8 cellular contexts compared by ENCODE assay signal in genomic region chr18:47100214-47100831, GRCh38. TPM values are rescaled to one million over a fixed set of nuclear protein-coding genes. Genes with fewer than 3 reads are reported as not detected.
DNase-seq lines count a peak whose midpoint lies in the region; ATAC-seq and TF ChIP-seq lines count a peak whose summit lies in the region.

No MANE protein-coding gene starts in this region.

- H3K27ac ChIP-seq in dorsolateral prefrontal cortex: no peak overlapping the region
- no peak overlapping the region for H3K27ac ChIP-seq in lung (ENCODE audit: low read depth in 1 of 2, low read length in 1 of 2)

- CTCF ChIA-PET in AG04449 (lab: Yijun Ruan, JAX): interaction anchor here (0.7 to 10.5 kb wide), 19 partner anchors 9 to 655 kb away, joined by 3 to 187 read pairs (median 4); no protein-coding TSS in a partner anchor

- H3K4me1 ChIP-seq in lung (ENCODE audit: control insufficient read depth in 2 of 2, insufficient read depth in 2 of 2, low read length in 2 of 2): no peaks in the 10 kb centered on the region

- DNase-seq in AG04449 (ENCODE audit: low read depth, low spot score) (no peak), GM19238 (ENCODE audit: insufficient read length, low spot score) (peak; percentile 14), NCI-H2196 treated with DMSO at 0.1 percent for 48 hours (lab: John Stamatoyannopoulos, UW; ENCODE audit: unreplicated experiment) (peak; percentile 28), dorsolateral prefrontal cortex (peak; percentile 28 to 77 (median 54)), lung (ENCODE audit: low spot score) (peak; percentile 36)
- peak; percentile 52 to 53 for DNase-seq in activated CD4-positive, alpha-beta T cell treated with anti-CD3 and anti-CD28 coated beads, Interleukin-2, amount 50 U/mL, for 4 hours
- peak; percentile 8 to 21 for DNase-seq in stimulated activated CD8-positive, alpha-beta memory T cell treated with anti-CD3 and anti-CD28 coated beads, Interleukin-15, amount 100 ng/mL, for 4 hours (ENCODE audit: low read depth in 2 of 2)

- ATAC-seq in lung (ENCODE audit: insufficient read depth, low FRiP score): peak; percentile 23
- no peak for ATAC-seq in HG03565 (IDR thresholded peaks at IDR 0.05; ENCODE audit: unreplicated experiment)

- intact Hi-C loops in dorsolateral prefrontal cortex (cut with DNase I): loop anchor here (1.0 to 10.0 kb wide), 4 partner anchors 105 to 654 kb away; no protein-coding TSS in a partner anchor

- WGBS in lung, 2 donors: 34 to 40% methylated on average over 12 of the region's 12 CpGs

- H3K4me3 ChIP-seq in AG04449 (ENCODE audit: low read depth, low read length) (no peak overlapping the region), dorsolateral prefrontal cortex (no peak overlapping the region), lung (no peak overlapping the region)

- H3K9me3 ChIP-seq in lung (ENCODE audit: control insufficient read depth in 2 of 2, insufficient read depth in 1 of 2, low read length in 1 of 2): no peaks in the 10 kb centered on the region

- no peaks in the 10 kb centered on the region for H3K27me3 ChIP-seq in dorsolateral prefrontal cortex
- no peaks in the 10 kb centered on the region for H3K27me3 ChIP-seq in lung (ENCODE audit: control insufficient read depth, insufficient read depth)

- TF ChIP-seq CTCF in AG04449 (IDR thresholded peaks at IDR 0.05; ENCODE audit: insufficient read depth, low read length, missing control alignments) (peak; percentile 75), dorsolateral prefrontal cortex (IDR thresholded peaks at IDR 0.05 in 54 of 56, conservative IDR thresholded peaks at IDR 0.05 in 2 of 56; ENCODE audit: low read depth in 1 of 56, partially characterized antibody in 56 of 56) (peak; percentile 49 to 88 (median 77)), lung (IDR thresholded peaks at IDR 0.05; ENCODE audit: control extremely low read depth, extremely low read depth) (peak; percentile 56)

- peaks cover 0 to 6% of the 10 kb centered on the region in 2 donors for H3K36me3 ChIP-seq in lung (ENCODE audit: control insufficient read depth in 2 of 2, insufficient read depth in 2 of 2, low read length in 2 of 2)

- POLR2A ChIA-PET in AG04449 (lab: Yijun Ruan, JAX): interaction anchor here (1.1 kb wide), 1 partner anchor 104 kb away, joined by 4 read pairs; no protein-coding TSS in a partner anchor

RNA-seq across cellular contexts. Expression of gene HDHD2, which starts 50.0 kb away (rescaled TPM):
- total RNA-seq in dorsolateral prefrontal cortex (100 to 1,000 TPM in 12 of 120 experiments, 10 to 100 TPM in 108; 61.2 to 120 (median 86.0) TPM), lung (10 to 100 TPM; 36.2 to 38.2 TPM)
- 10 to 100 TPM; 16.7 to 24.0 TPM for polyA plus RNA-seq in lung
